1 cellular context compared by ENCODE assay signal in the genomic region with DNA sequence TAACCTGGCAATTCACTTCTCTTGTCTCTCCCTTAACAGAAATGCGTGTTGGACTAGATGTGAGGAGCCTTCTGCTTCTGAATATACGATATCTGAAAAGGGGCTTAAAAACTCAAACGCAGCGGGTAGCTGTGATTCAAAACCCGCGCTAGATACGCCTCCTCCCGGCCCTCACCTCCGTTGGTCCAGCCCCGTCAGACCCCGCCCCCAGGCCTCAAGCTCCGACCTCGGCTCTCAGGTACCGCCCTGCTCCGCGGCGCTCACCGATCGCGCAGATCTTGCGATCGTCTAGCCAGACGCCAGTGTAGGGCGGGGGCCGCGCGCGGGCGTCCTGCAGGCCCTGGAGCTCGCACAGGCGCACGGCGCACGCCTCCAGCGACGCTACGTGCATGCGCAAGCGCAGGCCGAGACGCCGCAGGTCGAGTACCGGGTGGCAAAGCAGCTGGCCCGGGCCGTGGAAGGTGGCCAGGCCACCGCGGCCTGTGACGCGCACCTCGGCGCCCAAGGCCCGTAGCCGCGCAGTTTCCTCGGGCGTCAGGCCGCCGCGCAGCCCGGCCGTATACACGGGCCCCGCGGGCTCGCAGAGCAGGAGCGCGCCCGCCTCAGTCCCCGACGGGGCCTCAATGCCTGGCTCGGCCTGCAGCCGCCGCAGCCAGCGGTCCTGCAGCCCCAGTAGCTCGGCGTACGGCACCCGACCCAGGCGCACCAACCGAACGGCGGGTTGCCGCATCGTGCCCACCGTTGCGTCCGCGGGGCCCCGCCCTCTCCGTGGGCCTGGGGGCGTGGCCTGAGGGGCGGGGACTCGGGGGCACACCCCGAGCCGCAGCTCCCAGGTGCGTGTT.
A peak's percentile ranks its signal among the peaks of the same experiment; 100 is the strongest.
TF ChIP-seq lines count a peak whose summit lies in the region.

LIPT2 (minus strand) TSS at position 751 of the 842 bp plus-strand sequence; CDS start at position 730, 21 bp downstream.

TF ChIP-seq in HEK293, 187 proteins besides CTCF, POLR2A, EP300 and RAD21 (continued from another document):
- no peak for TF ChIP-seq TSHZ1 (tag by site-specific recombination; IDR thresholded peaks at IDR 0.05; ENCODE audit: borderline replicate concordance)
- no peak for TF ChIP-seq ZBTB48 (tag by site-specific recombination; IDR thresholded peaks at IDR 0.05)
- TF ChIP-seq ZBTB8A (tag by site-specific recombination; IDR thresholded peaks at IDR 0.05), result peak; percentile 56; the same call in 1 of the 2 replicates
- no peak for TF ChIP-seq ZNF48 (tag by site-specific recombination; IDR thresholded peaks at IDR 0.05)
- peak; percentile 89 for TF ChIP-seq ZNF335 (tag by site-specific recombination; conservative IDR thresholded peaks at IDR 0.05)
- TF ChIP-seq, protein P1, sequence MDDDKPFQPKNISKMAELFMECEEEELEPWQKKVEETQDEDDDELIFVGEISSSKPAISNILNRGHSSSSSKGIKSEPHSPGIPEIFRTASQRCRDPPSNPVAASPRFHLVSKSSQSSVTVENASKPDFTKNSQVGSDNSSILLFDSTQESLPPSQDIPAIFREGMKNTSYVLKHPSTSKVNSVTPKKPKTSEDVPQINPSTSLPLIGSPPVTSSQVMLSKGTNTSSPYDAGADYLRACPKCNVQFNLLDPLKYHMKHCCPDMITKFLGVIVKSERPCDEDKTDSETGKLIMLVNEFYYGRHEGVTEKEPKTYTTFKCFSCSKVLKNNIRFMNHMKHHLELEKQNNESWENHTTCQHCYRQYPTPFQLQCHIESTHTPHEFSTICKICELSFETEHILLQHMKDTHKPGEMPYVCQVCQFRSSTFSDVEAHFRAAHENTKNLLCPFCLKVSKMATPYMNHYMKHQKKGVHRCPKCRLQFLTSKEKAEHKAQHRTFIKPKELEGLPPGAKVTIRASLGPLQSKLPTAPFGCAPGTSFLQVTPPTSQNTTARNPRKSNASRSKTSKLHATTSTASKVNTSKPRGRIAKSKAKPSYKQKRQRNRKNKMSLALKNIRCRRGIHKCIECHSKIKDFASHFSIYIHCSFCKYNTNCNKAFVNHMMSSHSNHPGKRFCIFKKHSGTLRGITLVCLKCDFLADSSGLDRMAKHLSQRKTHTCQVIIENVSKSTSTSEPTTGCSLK (tag by site-specific recombination; IDR thresholded peaks at IDR 0.05), result no peak
- TF ChIP-seq BCL11B (tag by site-specific recombination; IDR thresholded peaks at IDR 0.05; ENCODE audit: low read depth), result no peak
- TF ChIP-seq SETDB1 (IDR thresholded peaks at IDR 0.05; ENCODE audit: insufficient read length, low read length), result no peak
- peak; percentile 73 for TF ChIP-seq ZBTB6 (tag by site-specific recombination; IDR thresholded peaks at IDR 0.05)
TF ChIP-seq in HEK293: peak in this region for 37.
